In genomic region chr11:86781546-86781945, GRCh38 we compare ENCODE assay signal across 24 cellular contexts. TPM values are rescaled to one million over a fixed set of nuclear protein-coding genes. Genes with fewer than 3 reads are reported as not detected.
DNase-seq lines count a peak whose midpoint lies in the region; ATAC-seq, FAIRE-seq and TF ChIP-seq lines count a peak whose summit lies in the region.
"Had no signal": no experiment of that assay in that cellular context is flagged by ENCODE, and none has a peak within 500 bp of the region (broad histone marks: within the 10 kb centered on the region; RNA-seq: fewer than 3 reads in every experiment).

No MANE protein-coding gene starts in this region.

- no peak for FAIRE-seq in GM12878 (lab: Jason Lieb, UNC)
- FAIRE-seq: G401.6, GM12892 had no signal

- no peaks in the 10 kb centered on the region for H3K79me2 ChIP-seq in GM12878 (ENCODE audit: control insufficient read depth, insufficient read depth, low read length)
- H3K79me2 ChIP-seq in mesendoderm (ENCODE audit: control insufficient read depth, insufficient read depth, low read length): no peaks in the 10 kb centered on the region

- H3K4me3 ChIP-seq in GM12878 (no peak overlapping the region), mesendoderm (ENCODE audit: low read length) (no peak overlapping the region)
- H3K4me3 ChIP-seq: SJSA1, testis had no signal

- no peak overlapping the region for H3K18ac ChIP-seq in mesendoderm (ENCODE audit: low read length)

- H3K4me1 ChIP-seq in GM12878 (ENCODE audit: control insufficient read depth, insufficient read depth, low read length) (no peaks in the 10 kb centered on the region), mesendoderm (ENCODE audit: control insufficient read depth, low read depth, low read length) (no peaks in the 10 kb centered on the region)
- H3K4me1 ChIP-seq: SJSA1, testis had no signal

- TF ChIP-seq RAD21 in GM12878 (IDR thresholded peaks at IDR 0.05; ENCODE audit: insufficient read depth, low read depth, low read length): no peak

- no peaks in the 10 kb centered on the region for H4K20me1 ChIP-seq in GM12878 (ENCODE audit: control insufficient read depth, insufficient read depth)

- TF ChIP-seq CTCF in GM12872 (IDR thresholded peaks at IDR 0.05; ENCODE audit: insufficient read depth, low read depth, low read length): peak; percentile 27; the same call in 1 of the 3 replicates
- TF ChIP-seq CTCF in GM12878 (IDR thresholded peaks at IDR 0.05 in 2 of 3, conservative IDR thresholded peaks at IDR 0.05 in 1 of 3; ENCODE audit: control insufficient read depth in 2 of 3, extremely low read depth in 1 of 3, insufficient read depth in 1 of 3, low read depth in 3 of 3, low read length in 3 of 3): no peak

- RAD21 ChIA-PET in GM12878 (lab: Charles Lee; ENCODE audit: unreplicated experiment): no interaction called here

- no peak overlapping the region for H3K4me2 ChIP-seq in GM12878 (ENCODE audit: control insufficient read depth, insufficient read depth)
- H3K4me2 ChIP-seq in mesendoderm (ENCODE audit: low read length): no peak overlapping the region

- ATAC-seq in GM12878: peak; percentile 46
- no peak for ATAC-seq in HG03520 (IDR thresholded peaks at IDR 0.05; ENCODE audit: unreplicated experiment)
- ATAC-seq: activated CD4-positive, alpha-beta T cell treated with anti-CD3 and anti-CD28 coated beads for 36 hours; activated T-cell treated with anti-CD3 and anti-CD28 coated beads, Interleukin-2, amount 50 U/mL, for 4 hours; sciatic nerve; T-helper 17 cell had no signal

- DNase-seq in HT-29 (ENCODE audit: low spot score): peak; percentile 20
- DNase-seq in GM12878 (ENCODE audit: low read depth, low spot score): no peak
- DNase-seq in mesendoderm: peak; percentile 68
- no peak for DNase-seq in GM03348 (ENCODE audit: low spot score)
- no peak for DNase-seq in hypothalamus (lab: John Stamatoyannopoulos, UW)
- DNase-seq: activated CD4-positive, alpha-beta T cell treated with anti-CD3 and anti-CD28 coated beads for 36 hours; activated naive CD4-positive, alpha-beta T cell; activated T-cell treated with anti-CD3 and anti-CD28 coated beads, Interleukin-2, amount 50 U/mL, for 4 hours; brain microvascular endothelial cell; effector CD4-positive, alpha-beta T cell; foreskin melanocyte; islet precursor cell; KG1; nephron progenitor cell; NK-92 treated with Interleukin-12 subunit alpha and Interleukin-12 subunit beta, amount 100 ng/mL, for 24 hours; stimulated activated naive CD4-positive, alpha-beta T cell treated with Interleukin-2 at 50 U/mL for 16 hours; T-helper 17 cell; testis had no signal

- no peak overlapping the region for H2BK120ac ChIP-seq in mesendoderm (ENCODE audit: low read depth, low read length)

- H3K23ac ChIP-seq in mesendoderm (ENCODE audit: low read length): no peak overlapping the region

- H2BK15ac ChIP-seq in mesendoderm (replicated peaks; ENCODE audit: low read depth): no peak overlapping the region

- in situ Hi-C loops in GM12878 (cut with MboI): no loop called here

- H2BK5ac ChIP-seq in mesendoderm (ENCODE audit: low read length): no peak overlapping the region

- intact Hi-C loops in GM12878 (cut with micrococcal nuclease; ENCODE audit: unreplicated experiment): no loop called here

- no peak overlapping the region for H3K56ac ChIP-seq in mesendoderm (ENCODE audit: low read length)

- no peak overlapping the region for H4K5ac ChIP-seq in mesendoderm (ENCODE audit: low read length)

- H3K9ac ChIP-seq in GM12878 (ENCODE audit: control insufficient read depth, insufficient read depth, low read length): no peak overlapping the region
- H3K9ac ChIP-seq in mesendoderm (ENCODE audit: low read length): no peak overlapping the region

- no peak overlapping the region for H4K8ac ChIP-seq in mesendoderm (ENCODE audit: low read depth, low read length)

- H3K27ac ChIP-seq in GM12878 (ENCODE audit: control insufficient read depth, insufficient read depth) (no peak overlapping the region), mesendoderm (ENCODE audit: low read depth, low read length) (no peak overlapping the region)
- H3K27ac ChIP-seq: brain microvascular endothelial cell, SJSA1, testis had no signal

- POLR2A ChIA-PET in GM12878 (lab: Charles Lee): no interaction called here

- no peak for TF ChIP-seq POLR2A in GM12878 (IDR thresholded peaks at IDR 0.05; ENCODE audit: low read depth, low read length)

- no peak overlapping the region for H3K4ac ChIP-seq in mesendoderm (ENCODE audit: low read depth, low read length)

- H3K9me3 ChIP-seq in GM12878 (replicated peaks; ENCODE audit: control insufficient read depth, insufficient read depth, low read length): no peaks in the 10 kb centered on the region
- H3K9me3 ChIP-seq: SJSA1, testis had no signal

- H3K36me3 ChIP-seq in GM12878 (ENCODE audit: control insufficient read depth in 2 of 2, insufficient read depth in 2 of 2, low read length in 1 of 2) (no peaks in the 10 kb centered on the region), mesendoderm (ENCODE audit: control insufficient read depth, insufficient read depth, low read length) (no peaks in the 10 kb centered on the region)
- H3K36me3 ChIP-seq: brain microvascular endothelial cell, SJSA1 had no signal

- H3K79me1 ChIP-seq in mesendoderm (ENCODE audit: low read length): no peaks in the 10 kb centered on the region

- SMC1A ChIA-PET in GM12878 (lab: Charles Lee; ENCODE audit: uncharacterized antibody, unreplicated experiment): no interaction called here

- no TSS peak for BruUV-seq in GM12878 (replicated peaks; lab: Mats Ljungman, UMichigan)

- no peak overlapping the region for H2AK5ac ChIP-seq in mesendoderm (ENCODE audit: low read length)

- no peak overlapping the region for H2AFZ ChIP-seq in GM12878 (ENCODE audit: control insufficient read depth, low read depth, low read length)

- CTCF ChIA-PET in GM12878 (lab: Yijun Ruan, JAX): no interaction called here

- H3K27me3 ChIP-seq in GM12878 (replicated peaks in 1 of 2; ENCODE audit: control insufficient read depth in 2 of 2, insufficient read depth in 2 of 2, low read length in 1 of 2) (no peaks in the 10 kb centered on the region), mesendoderm (ENCODE audit: insufficient read depth, low read length, poor library complexity) (no peaks in the 10 kb centered on the region)
- H3K27me3 ChIP-seq: brain microvascular endothelial cell, SJSA1, testis had no signal

- no peak for TF ChIP-seq EP300 in GM12878 (IDR thresholded peaks at IDR 0.05; ENCODE audit: borderline replicate concordance in 1 of 2, control insufficient read depth in 1 of 2, low read depth in 2 of 2, low read length in 2 of 2)

TF ChIP-seq in GM12878, 131 proteins besides CTCF, POLR2A, EP300 and RAD21:
- TF ChIP-seq CHD1 (IDR thresholded peaks at IDR 0.05; ENCODE audit: low read depth, low read length) (no peak), MTA3 (IDR thresholded peaks at IDR 0.05; ENCODE audit: borderline replicate concordance, low read length) (no peak), POU2F2 (IDR thresholded peaks at IDR 0.05; ENCODE audit: borderline replicate concordance, low read depth, low read length) (no peak), BCLAF1 (IDR thresholded peaks at IDR 0.05) (no peak), MXI1 (IDR thresholded peaks at IDR 0.05; ENCODE audit: low read depth, low read length) (no peak), SIN3A (IDR thresholded peaks at IDR 0.05; ENCODE audit: low read depth, low read length) (no peak), IRF4 (IDR thresholded peaks at IDR 0.05; ENCODE audit: low read depth, low read length) (no peak), HDAC6 (IDR thresholded peaks at IDR 0.05; ENCODE audit: unreplicated experiment) (no peak), HDAC2 (IDR thresholded peaks at IDR 0.05) (no peak), NR2C2 (IDR thresholded peaks at IDR 0.05; ENCODE audit: borderline replicate concordance, control insufficient read depth, insufficient read length, low read depth) (no peak)
TF ChIP-seq in GM12878: peak in this region for 0.

RNA-seq across cellular contexts. Expression of gene PRSS23, which starts 18.8 kb away (rescaled TPM):
- 13.9 and 14.2 TPM in 2 replicates for total RNA-seq in HT-29 (2014; rRNA removed; shearing (Covaris generic))
- not detected in 2 replicates for total RNA-seq in GM12878 (2013; cell fraction: nucleolus; rRNA removed)
- total RNA-seq in GM12878 (2014; rRNA removed): 0.05 TPM in 1 of 2 replicates, not detected in the other
- not detected in 2 replicates for total RNA-seq in GM12878 (2014; rRNA removed; fragmentation: Illumina TruSeq; extraction: Trizol)
- total RNA-seq in GM12878 (2021): 0.13 and 0.21 TPM in 2 replicates
- not detected for polyA plus RNA-seq in GM12878 (2011; ENCODE audit: low read depth)
- 0.04 and 0.16 TPM in 2 replicates for polyA plus RNA-seq in GM12878 (2011; rRNA removed)
- polyA plus RNA-seq in GM12878 (2011; cell fraction: cytosol; rRNA removed): 0.03 and 0.05 TPM in 2 replicates
- polyA plus RNA-seq in GM12878 (2011; cell fraction: nucleus; rRNA removed): not detected in 2 replicates
- not detected in 2 replicates for polyA plus RNA-seq in GM12878 (2012)
- 0.03 TPM in 1 of 2 replicates, not detected in the other for polyA plus RNA-seq in GM12878 (2014; fragmentation: Illumina TruSeq; extraction: Trizol)
- not detected for polyA plus RNA-seq in GM12878 (2014; fragmentation: Nextera tagmentation; extraction: Ambion mirVana)
- 0.05 TPM in 1 of 2 replicates, not detected in the other for polyA plus RNA-seq in GM12878 (2014; rRNA removed)
- polyA plus RNA-seq in GM12878 (2016; fragmentation: Nextera tagmentation; extraction: Ambion mirVana): under 1 TPM in 1 of 2 experiments, not detected in 1; 0.39 TPM
- polyA minus RNA-seq in GM12878 (2011; rRNA and poly(A)+ RNA removed): 0.37 TPM in 1 of 2 replicates, not detected in the other
- polyA minus RNA-seq in GM12878 (2011; cell fraction: cytosol; rRNA and poly(A)+ RNA removed): 4.8 and 6.5 TPM in 2 replicates
- 0.57 TPM in 1 of 2 replicates, not detected in the other for polyA minus RNA-seq in GM12878 (2011; cell fraction: nucleus; rRNA and poly(A)+ RNA removed)
- 3.9 TPM for polyA plus RNA-seq in mesendoderm (2013, experiment 1 of 2)
- 4.1 TPM for polyA plus RNA-seq in mesendoderm (2013, experiment 2 of 2)
- total RNA-seq: T-helper 17 cell had no signal

Comparison
In these comparisons a context has a peak if more than half of its experiments do, and no peak if none do; other contexts are left out.
1. DNase-seq: peak in HT-29 (single experiment) and mesendoderm (single experiment); none in GM12878 (single experiment), GM03348 (single experiment) and hypothalamus (0 of 51).
2. RNA of gene PRSS23, which starts 18.8 kb away (total RNA-seq): 13.9 to 14.2 TPM in HT-29; 0.05 to 0.21 TPM in GM12878; every median in the first group is over 10 times any median in the second.